20 cellular contexts compared by ENCODE assay signal in genomic region chr5:116142495-116142894, GRCh38.
"Had no signal": no experiment of that assay in that cellular context is flagged by ENCODE, and none has a peak within 500 bp of the region (broad histone marks: within the 10 kb centered on the region; RNA-seq: fewer than 3 reads in every experiment).

No MANE protein-coding gene starts in this region.

- H3K9me3 ChIP-seq: esophagus squamous epithelium, lower lobe of right lung, right atrium auricular region, transverse colon, vagina had no signal

- H3K27ac Mint-ChIP-seq: activated CD4-positive, alpha-beta T cell treated with anti-CD3 and anti-CD28 coated beads, Interleukin-2, amount 10 ng/mL, durations not matched to agents 24 days and 14 days; activated CD8-positive, alpha-beta T cell treated with anti-CD3 and anti-CD28 coated beads, Interleukin-2, amount 10 ng/mL, durations not matched to agents 7 days and 5 days; activated naive CD4-positive, alpha-beta T cell treated with anti-CD3 and anti-CD28 coated beads, Interleukin-2, amount 10 ng/mL, durations not matched to agents 7 days and 5 days; activated naive CD8-positive, alpha-beta T cell treated with anti-CD3 and anti-CD28 coated beads, Interleukin-2, amount 50 U/mL, for 24 hours; activated T-cell treated with anti-CD3 and anti-CD28 coated beads, Interleukin-2, amount 50 U/mL, for 24 hours; natural killer cell treated with Interleukin-12 subunit alpha and Interleukin-12 subunit beta and Interleukin-15 and Interleukin-18, amount 100 ng/mL, for 72 hours; stimulated activated naive CD8-positive, alpha-beta T cell treated with anti-CD3 and anti-CD28 coated beads, Interleukin-15, Interleukin-2, amounts not matched to agents 100 ng/mL and 50 ng/mL, for 24 hours had no signal

- ATAC-seq: activated CD8-positive, alpha-beta T cell treated with anti-CD3 and anti-CD28 coated beads, Interleukin-2, amount 10 ng/mL, durations not matched to agents 7 days and 5 days; activated naive CD8-positive, alpha-beta T cell treated with anti-CD3 and anti-CD28 coated beads, Interleukin-2, amount 50 U/mL, for 24 hours; lower lobe of right lung; natural killer cell treated with Interleukin-12 subunit alpha and Interleukin-12 subunit beta and Interleukin-15 and Interleukin-18, amount 100 ng/mL, for 72 hours had no signal

- H3K27ac ChIP-seq: brain microvascular endothelial cell, esophagus squamous epithelium, lower lobe of right lung, right atrium auricular region, transverse colon, vagina had no signal

- H3K27me3 ChIP-seq: brain microvascular endothelial cell, esophagus squamous epithelium, right atrium auricular region, transverse colon, vagina had no signal

- H3K36me3 Mint-ChIP-seq: activated naive CD4-positive, alpha-beta T cell treated with anti-CD3 and anti-CD28 coated beads, Interleukin-2, amount 10 ng/mL, durations not matched to agents 7 days and 5 days; natural killer cell treated with Interleukin-12 subunit alpha and Interleukin-12 subunit beta and Interleukin-15 and Interleukin-18, amount 100 ng/mL, for 72 hours had no signal

- H3K4me1 ChIP-seq: esophagus squamous epithelium, lower lobe of right lung, right atrium auricular region, vagina had no signal

- H3K4me1 Mint-ChIP-seq: central memory CD8-positive, alpha-beta T cell had no signal

- H3K4me3 Mint-ChIP-seq: activated CD4-positive, alpha-beta T cell treated with anti-CD3 and anti-CD28 coated beads, Interleukin-2, amount 10 ng/mL, durations not matched to agents 24 days and 14 days; activated CD8-positive, alpha-beta T cell treated with anti-CD3 and anti-CD28 coated beads, Interleukin-2, amount 10 ng/mL, durations not matched to agents 7 days and 5 days; activated naive CD4-positive, alpha-beta T cell treated with anti-CD3 and anti-CD28 coated beads, Interleukin-2, amount 10 ng/mL, durations not matched to agents 7 days and 5 days; activated naive CD8-positive, alpha-beta T cell treated with anti-CD3 and anti-CD28 coated beads, Interleukin-2, amount 50 U/mL, for 24 hours; activated T-cell treated with anti-CD3 and anti-CD28 coated beads, Interleukin-2, amount 50 U/mL, for 24 hours; central memory CD8-positive, alpha-beta T cell; natural killer cell treated with Interleukin-12 subunit alpha and Interleukin-12 subunit beta and Interleukin-15 and Interleukin-18, amount 100 ng/mL, for 72 hours; stimulated activated naive CD8-positive, alpha-beta T cell treated with anti-CD3 and anti-CD28 coated beads, Interleukin-15, Interleukin-2, amounts not matched to agents 100 ng/mL and 50 ng/mL, for 24 hours had no signal

- H3K27me3 Mint-ChIP-seq: activated CD4-positive, alpha-beta T cell treated with anti-CD3 and anti-CD28 coated beads, Interleukin-2, amount 10 ng/mL, durations not matched to agents 24 days and 14 days; activated naive CD4-positive, alpha-beta T cell treated with anti-CD3 and anti-CD28 coated beads, Interleukin-2, amount 10 ng/mL, durations not matched to agents 7 days and 5 days; activated naive CD8-positive, alpha-beta T cell treated with anti-CD3 and anti-CD28 coated beads, Interleukin-2, amount 50 U/mL, for 24 hours; activated T-cell treated with anti-CD3 and anti-CD28 coated beads, Interleukin-2, amount 50 U/mL, for 24 hours; central memory CD8-positive, alpha-beta T cell; natural killer cell treated with Interleukin-12 subunit alpha and Interleukin-12 subunit beta and Interleukin-15 and Interleukin-18, amount 100 ng/mL, for 72 hours; stimulated activated naive CD8-positive, alpha-beta T cell treated with anti-CD3 and anti-CD28 coated beads, Interleukin-15, Interleukin-2, amounts not matched to agents 100 ng/mL and 50 ng/mL, for 24 hours had no signal

- H3K36me3 ChIP-seq: brain microvascular endothelial cell, lower lobe of right lung, right atrium auricular region, transverse colon, vagina had no signal

- H3K9me3 Mint-ChIP-seq: activated CD4-positive, alpha-beta T cell treated with anti-CD3 and anti-CD28 coated beads, Interleukin-2, amount 10 ng/mL, durations not matched to agents 24 days and 14 days; activated naive CD4-positive, alpha-beta T cell treated with anti-CD3 and anti-CD28 coated beads, Interleukin-2, amount 10 ng/mL, durations not matched to agents 7 days and 5 days; activated naive CD8-positive, alpha-beta T cell treated with anti-CD3 and anti-CD28 coated beads, Interleukin-2, amount 50 U/mL, for 24 hours; activated T-cell treated with anti-CD3 and anti-CD28 coated beads, Interleukin-2, amount 50 U/mL, for 24 hours; central memory CD8-positive, alpha-beta T cell; natural killer cell treated with Interleukin-12 subunit alpha and Interleukin-12 subunit beta and Interleukin-15 and Interleukin-18, amount 100 ng/mL, for 72 hours had no signal

- H3K4me3 ChIP-seq: esophagus squamous epithelium, lower lobe of right lung, right atrium auricular region, transverse colon, vagina had no signal

- DNase-seq: activated CD4-positive, alpha-beta T cell treated with anti-CD3 and anti-CD28 coated beads, Interleukin-2, amount 10 ng/mL, durations not matched to agents 24 days and 14 days; activated CD8-positive, alpha-beta T cell treated with anti-CD3 and anti-CD28 coated beads, Interleukin-2, amount 10 ng/mL, durations not matched to agents 7 days and 5 days; activated naive CD4-positive, alpha-beta T cell treated with anti-CD3 and anti-CD28 coated beads, Interleukin-2, amount 10 ng/mL, durations not matched to agents 7 days and 5 days; activated naive CD8-positive, alpha-beta T cell treated with anti-CD3 and anti-CD28 coated beads, Interleukin-2, amount 50 U/mL, for 24 hours; activated T-cell treated with anti-CD3 and anti-CD28 coated beads, Interleukin-2, amount 50 U/mL, for 24 hours; anterior cingulate cortex; brain microvascular endothelial cell; effector CD4-positive, alpha-beta T cell; esophagus squamous epithelium; foreskin fibroblast; hypothalamus; lower lobe of right lung; nucleus accumbens; stimulated activated CD4-positive, alpha-beta T cell treated with anti-CD3 and anti-CD28 coated beads, Interleukin-2, amount 100 ng/mL, for 48 hours; transverse colon had no signal
